In genomic region chr19:18153555-18154134, GRCh38 we compare ENCODE assay signal across 8 cellular contexts. TPM values are rescaled to one million over a fixed set of nuclear protein-coding genes. Genes with fewer than 3 reads are reported as not detected.
DNase-seq lines count a peak whose midpoint lies in the region; ATAC-seq and TF ChIP-seq lines count a peak whose summit lies in the region.

No MANE protein-coding gene starts in this region.

- TF ChIP-seq POLR2A in esophagus muscularis mucosa (IDR thresholded peaks at IDR 0.05; ENCODE audit: low read depth): no peak

- intact Hi-C loops in esophagus muscularis mucosa (cut with DNase I): loop anchor here (5.0 to 10.0 kb wide), 2 partner anchors 41 to 149 kb away; partner anchors contain the start of gene ARRDC2

- peak overlapping the region; percentile 89 to 97 (median 94) for H3K27ac ChIP-seq in esophagus muscularis mucosa (replicated peaks in 1 of 4)

- H3K9me3 ChIP-seq in esophagus muscularis mucosa: no peaks in the 10 kb centered on the region

- H3K9me3 Mint-ChIP-seq in progenitor cell of endocrine pancreas (ENCODE audit: low read depth): no peaks in the 10 kb centered on the region

- peaks cover 3% of the 10 kb centered on the region for H3K36me3 Mint-ChIP-seq in progenitor cell of endocrine pancreas (ENCODE audit: insufficient read depth)

- H3K4me3 Mint-ChIP-seq in progenitor cell of endocrine pancreas (ENCODE audit: low read depth): peak overlapping the region; percentile 85

- peak overlapping the region; percentile 79 to 97 (median 86) for H3K4me3 ChIP-seq in esophagus muscularis mucosa

- no peaks in the 10 kb centered on the region for H3K27me3 ChIP-seq in esophagus muscularis mucosa

- TF ChIP-seq CTCF in esophagus muscularis mucosa (IDR thresholded peaks at IDR 0.05) (no peak), progenitor cell of endocrine pancreas (IDR thresholded peaks at IDR 0.05; ENCODE audit: unreplicated experiment) (no peak)

- TF ChIP-seq EP300 in esophagus muscularis mucosa (IDR thresholded peaks at IDR 0.05): no peak

- H3K36me3 ChIP-seq in esophagus muscularis mucosa: peaks cover 7 to 15% (median 10%) of the 10 kb centered on the region in 4 donors

- DNase-seq in activated CD8-positive, alpha-beta memory T cell treated with anti-CD3 and anti-CD28 coated beads for 24 hours: peak; percentile 64
- DNase-seq in activated CD8-positive, alpha-beta memory T cell treated with anti-CD3 and anti-CD28 coated beads, Interleukin-2, amount 50 U/mL, for 48 hours: no peak
- DNase-seq in UCSD-AML1 (lab: John Stamatoyannopoulos, UW; ENCODE audit: unreplicated experiment) (peak; percentile 37), esophagus muscularis mucosa (ENCODE audit: extremely low spot score) (peak; percentile 90), progenitor cell of endocrine pancreas (ENCODE audit: low spot score, unreplicated experiment) (no peak), 8988T (no peak), NCI-H2171 (lab: John Stamatoyannopoulos, UW) (no peak)

- peaks cover 41 to 60% (median 59%) of the 10 kb centered on the region in 4 donors for H3K4me1 ChIP-seq in esophagus muscularis mucosa

- no peaks in the 10 kb centered on the region for H3K27me3 Mint-ChIP-seq in progenitor cell of endocrine pancreas

- peak overlapping the region; percentile 90 for H3K27ac Mint-ChIP-seq in progenitor cell of endocrine pancreas

- H3K4me1 Mint-ChIP-seq in progenitor cell of endocrine pancreas (ENCODE audit: low read depth): peaks cover 11% of the 10 kb centered on the region

- whole genome bisulfite sequencing in esophagus muscularis mucosa: 8% methylated on average over 12 of the region's 38 CpGs

- ATAC-seq in GM21786 (IDR thresholded peaks at IDR 0.05; ENCODE audit: unreplicated experiment): no peak

RNA-seq across cellular contexts. Expression of gene PIK3R2, which starts 0.7 kb away (rescaled TPM):
- 10 to 100 TPM in 3 of 4 donors, 1 to 10 TPM in 1; 4.2 to 32.2 (median 19.4) TPM for total RNA-seq in esophagus muscularis mucosa
- 58.9 and 61.2 TPM in 2 replicates for total RNA-seq in progenitor cell of endocrine pancreas

RNA-seq across cellular contexts. Expression of gene IFI30, which starts 20.0 kb away (rescaled TPM):
- total RNA-seq in esophagus muscularis mucosa: 10 to 100 TPM; 22.4 to 92.8 (median 42.9) TPM
- total RNA-seq in progenitor cell of endocrine pancreas: not detected in 2 replicates

RNA-seq across cellular contexts. Expression of gene MPV17L2, which starts 39.4 kb away (rescaled TPM):
- total RNA-seq in esophagus muscularis mucosa (10 to 100 TPM; 14.5 to 67.6 (median 21.2) TPM), progenitor cell of endocrine pancreas (10.6 and 11.5 TPM in 2 replicates)

RNA-seq across cellular contexts. Expression of gene RAB3A, which starts 50.2 kb away (rescaled TPM):
- total RNA-seq in esophagus muscularis mucosa (1 to 10 TPM; 1.7 to 2.5 (median 1.9) TPM), progenitor cell of endocrine pancreas (3.3 and 5.1 TPM in 2 replicates)

RNA-seq across cellular contexts. Expression of gene MAST3, which starts 56.1 kb away (rescaled TPM):
- total RNA-seq in esophagus muscularis mucosa: 1 to 10 TPM; 5.0 to 8.5 (median 6.4) TPM
- 10.7 and 11.1 TPM in 2 replicates for total RNA-seq in progenitor cell of endocrine pancreas

Comparison
In these comparisons a context has a peak if more than half of its experiments do, and no peak if none do; other contexts are left out.
1. DNase-seq: peak in activated CD8-positive, alpha-beta memory T cell treated with anti-CD3 and anti-CD28 coated beads for 24 hours (single experiment), UCSD-AML1 (single experiment) and esophagus muscularis mucosa (single experiment); none in activated CD8-positive, alpha-beta memory T cell treated with anti-CD3 and anti-CD28 coated beads, Interleukin-2, amount 50 U/mL, for 48 hours (single experiment), progenitor cell of endocrine pancreas (single experiment), 8988T (single experiment) and NCI-H2171 (single experiment).
2. RNA of gene IFI30, which starts 20.0 kb away (total RNA-seq): 22.4 to 92.8 TPM in esophagus muscularis mucosa; not detected in progenitor cell of endocrine pancreas; every median in the first group is over 10 times any median in the second.